ENCODE assay signal across 8 cellular contexts in genomic region chr12:130008241-130008640, GRCh38.
"Had no signal": no experiment of that assay in that cellular context is flagged by ENCODE, and none has a peak within 500 bp of the region (broad histone marks: within the 10 kb centered on the region; RNA-seq: fewer than 3 reads in every experiment).

No MANE protein-coding gene starts in this region.

- ATAC-seq: HepG2, K562 had no signal

- H3K9ac ChIP-seq: KMS-11 had no signal

- FAIRE-seq: HepG2, HTR-8/SVneo, K562 had no signal

- DNase-seq: IMR-90, KBM-7, KG1 had no signal

- H3K4me2 ChIP-seq: KMS-11 had no signal

- H3K4me3 ChIP-seq: K562 had no signal

- H3K27ac ChIP-seq: HL-60, KMS-11 had no signal
